ENCODE assay signal across 1 cellular context in the genomic region with DNA sequence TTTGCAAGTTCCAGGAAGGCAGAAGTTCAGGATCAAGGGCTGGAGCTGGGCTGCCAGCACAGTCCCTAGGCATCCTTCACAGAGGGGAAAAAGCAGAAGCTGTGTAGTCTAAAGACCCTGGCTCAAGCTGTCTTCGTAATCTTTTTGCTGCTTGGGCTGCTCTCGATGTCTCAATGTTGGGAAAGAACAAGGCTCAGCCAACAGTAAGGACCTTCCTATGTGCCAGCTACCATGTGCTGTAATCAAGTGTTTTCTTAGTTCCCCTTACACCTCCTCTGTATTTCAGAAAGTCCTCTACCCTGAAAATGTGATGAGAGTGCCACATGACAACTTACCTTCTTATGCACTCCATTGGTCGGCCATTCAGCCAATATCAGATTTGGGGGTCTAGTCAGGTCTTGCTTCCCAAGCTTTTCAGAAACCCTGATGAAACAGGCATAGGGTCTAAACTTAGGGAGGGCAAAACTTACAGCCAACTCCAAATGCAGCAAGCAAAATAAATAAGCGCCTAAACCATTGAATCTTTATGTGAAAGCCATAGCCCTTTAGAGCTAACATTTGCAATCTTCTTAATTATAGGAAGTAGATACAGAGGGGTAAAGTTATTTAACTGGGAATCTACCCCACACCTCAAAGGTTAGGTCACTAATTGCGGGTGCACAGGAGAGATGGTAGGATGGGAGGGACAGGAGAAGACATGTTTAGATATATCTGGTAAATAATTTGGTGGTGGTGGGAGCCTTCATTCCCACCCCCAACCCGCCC.
TF ChIP-seq lines count a peak whose summit lies in the region.

No MANE protein-coding gene starts in this region.

TF ChIP-seq in IMR-90, 13 proteins besides CTCF, POLR2A, EP300 and RAD21 (continued from another document):
- TF ChIP-seq, protein P1, sequence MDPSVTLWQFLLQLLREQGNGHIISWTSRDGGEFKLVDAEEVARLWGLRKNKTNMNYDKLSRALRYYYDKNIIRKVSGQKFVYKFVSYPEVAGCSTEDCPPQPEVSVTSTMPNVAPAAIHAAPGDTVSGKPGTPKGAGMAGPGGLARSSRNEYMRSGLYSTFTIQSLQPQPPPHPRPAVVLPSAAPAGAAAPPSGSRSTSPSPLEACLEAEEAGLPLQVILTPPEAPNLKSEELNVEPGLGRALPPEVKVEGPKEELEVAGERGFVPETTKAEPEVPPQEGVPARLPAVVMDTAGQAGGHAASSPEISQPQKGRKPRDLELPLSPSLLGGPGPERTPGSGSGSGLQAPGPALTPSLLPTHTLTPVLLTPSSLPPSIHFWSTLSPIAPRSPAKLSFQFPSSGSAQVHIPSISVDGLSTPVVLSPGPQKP (IDR thresholded peaks at IDR 0.05; ENCODE audit: borderline replicate concordance, low read depth, low read length): no peak
- TF ChIP-seq RFX5 (IDR thresholded peaks at IDR 0.05; ENCODE audit: low read depth, low read length) (no peak), MAFK (IDR thresholded peaks at IDR 0.05; ENCODE audit: low read depth, low read length) (no peak)
